ENCODE assay signal across 1 cellular context in genomic region chr22:22835892-22836291, GRCh38.
TF ChIP-seq lines count a peak whose summit lies in the region.

No MANE protein-coding gene starts in this region.

TF ChIP-seq in K562, 482 proteins besides CTCF, POLR2A, EP300 and RAD21 (continued from another document):
- TF ChIP-seq RERE (CRISPR knock-in tag; IDR thresholded peaks at IDR 0.05; ENCODE audit: borderline replicate concordance) = peak; percentile 93
- 0 out of 2 replicates have a peak, but pooled peaks have one; percentile 24 for TF ChIP-seq STAT6 (CRISPR knock-in tag; IDR thresholded peaks at IDR 0.05)
- no peak for TF ChIP-seq STAT5A (IDR thresholded peaks at IDR 0.05; ENCODE audit: borderline replicate concordance, low read length)
- TF ChIP-seq OTX1 (CRISPR knock-in tag; IDR thresholded peaks at IDR 0.05) = no peak
- TF ChIP-seq EWSR1 (IDR thresholded peaks at IDR 0.05; ENCODE audit: borderline replicate concordance, low read depth, partially characterized antibody) = no peak
- TF ChIP-seq TRIM24 (IDR thresholded peaks at IDR 0.05) = no peak
- TF ChIP-seq ZNF12 (CRISPR knock-in tag; IDR thresholded peaks at IDR 0.05) = no peak
- TF ChIP-seq FUS (optimal IDR thresholded peaks at IDR 0.05; ENCODE audit: low read depth, low read length) = no peak
- no peak for TF ChIP-seq ZNF3 (CRISPR knock-in tag; IDR thresholded peaks at IDR 0.05)
- TF ChIP-seq ARID4B (CRISPR knock-in tag; IDR thresholded peaks at IDR 0.05) = no peak
- TF ChIP-seq TGIF2 (CRISPR knock-in tag; IDR thresholded peaks at IDR 0.05) = no peak
- no peak for TF ChIP-seq JUN (IDR thresholded peaks at IDR 0.05; ENCODE audit: borderline replicate concordance, low read depth, low read length)
- TF ChIP-seq JUN (CRISPR knock-in tag; IDR thresholded peaks at IDR 0.05; ENCODE audit: borderline replicate concordance) = 0 out of 2 replicates have a peak, but pooled peaks have one; percentile 61
- no peak for TF ChIP-seq ZNF174 (CRISPR knock-in tag; IDR thresholded peaks at IDR 0.05)
- TF ChIP-seq NFE2L1 (tag; IDR thresholded peaks at IDR 0.05; ENCODE audit: borderline replicate concordance, low read depth) = no peak
- no peak for TF ChIP-seq ZBTB34 (CRISPR knock-in tag; IDR thresholded peaks at IDR 0.05)
- TF ChIP-seq CAMTA2 (CRISPR knock-in tag; conservative IDR thresholded peaks at IDR 0.05) = no peak
